In the genomic region with DNA sequence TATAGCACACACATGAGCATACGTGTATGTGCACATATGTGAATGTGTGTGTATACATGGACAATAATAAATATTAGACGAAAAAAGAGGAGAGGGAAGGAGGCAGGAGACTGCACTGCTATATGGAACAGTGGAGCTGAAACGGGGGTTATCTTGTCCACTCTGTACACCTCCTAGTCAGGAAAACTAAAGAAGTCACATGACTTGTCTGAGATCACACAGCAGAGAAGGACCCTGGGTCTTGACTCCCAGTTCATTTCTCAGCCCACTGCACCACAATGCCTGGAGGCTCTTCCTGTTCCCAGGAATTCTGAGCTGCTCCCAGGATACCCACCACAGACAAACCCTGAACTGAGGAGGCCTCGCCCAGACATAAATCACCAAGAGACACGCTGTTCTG, we compare ENCODE assay signal across 1 cellular context.
TF ChIP-seq lines count a peak whose summit lies in the region.

No MANE protein-coding gene starts in this region.

TF ChIP-seq in WTC11, 78 proteins besides CTCF, POLR2A, EP300 and RAD21:
- TF ChIP-seq, protein P1, sequence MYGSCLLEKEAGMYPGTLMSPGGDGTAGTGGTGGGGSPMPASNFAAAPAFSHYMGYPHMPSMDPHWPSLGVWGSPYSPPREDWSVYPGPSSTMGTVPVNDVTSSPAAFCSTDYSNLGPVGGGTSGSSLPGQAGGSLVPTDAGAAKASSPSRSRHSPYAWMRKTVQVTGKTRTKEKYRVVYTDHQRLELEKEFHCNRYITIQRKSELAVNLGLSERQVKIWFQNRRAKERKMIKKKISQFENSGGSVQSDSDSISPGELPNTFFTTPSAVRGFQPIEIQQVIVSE (CRISPR knock-in tag; IDR thresholded peaks at IDR 0.05; ENCODE audit: borderline replicate concordance) = no peak
- TF ChIP-seq, protein P2, sequence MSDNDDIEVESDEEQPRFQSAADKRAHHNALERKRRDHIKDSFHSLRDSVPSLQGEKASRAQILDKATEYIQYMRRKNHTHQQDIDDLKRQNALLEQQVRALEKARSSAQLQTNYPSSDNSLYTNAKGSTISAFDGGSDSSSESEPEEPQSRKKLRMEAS (CRISPR knock-in tag; IDR thresholded peaks at IDR 0.05) = no peak
- TF ChIP-seq PRRX2 (CRISPR knock-in tag; IDR thresholded peaks at IDR 0.05) (no peak), NR2C2 (CRISPR knock-in tag; IDR thresholded peaks at IDR 0.05) (no peak), EMX1 (CRISPR knock-in tag; IDR thresholded peaks at IDR 0.05) (no peak), CBFB (CRISPR knock-in tag; IDR thresholded peaks at IDR 0.05; ENCODE audit: low read depth) (no peak), CREB1 (CRISPR knock-in tag; IDR thresholded peaks at IDR 0.05) (no peak), GRHL2 (CRISPR knock-in tag; IDR thresholded peaks at IDR 0.05; ENCODE audit: insufficient replicate concordance, severe bottlenecking) (no peak), GABPB1 (CRISPR knock-in tag; IDR thresholded peaks at IDR 0.05) (no peak), FOXP1 (CRISPR knock-in tag; IDR thresholded peaks at IDR 0.05; ENCODE audit: borderline replicate concordance) (no peak)
- TF ChIP-seq, protein P3, sequence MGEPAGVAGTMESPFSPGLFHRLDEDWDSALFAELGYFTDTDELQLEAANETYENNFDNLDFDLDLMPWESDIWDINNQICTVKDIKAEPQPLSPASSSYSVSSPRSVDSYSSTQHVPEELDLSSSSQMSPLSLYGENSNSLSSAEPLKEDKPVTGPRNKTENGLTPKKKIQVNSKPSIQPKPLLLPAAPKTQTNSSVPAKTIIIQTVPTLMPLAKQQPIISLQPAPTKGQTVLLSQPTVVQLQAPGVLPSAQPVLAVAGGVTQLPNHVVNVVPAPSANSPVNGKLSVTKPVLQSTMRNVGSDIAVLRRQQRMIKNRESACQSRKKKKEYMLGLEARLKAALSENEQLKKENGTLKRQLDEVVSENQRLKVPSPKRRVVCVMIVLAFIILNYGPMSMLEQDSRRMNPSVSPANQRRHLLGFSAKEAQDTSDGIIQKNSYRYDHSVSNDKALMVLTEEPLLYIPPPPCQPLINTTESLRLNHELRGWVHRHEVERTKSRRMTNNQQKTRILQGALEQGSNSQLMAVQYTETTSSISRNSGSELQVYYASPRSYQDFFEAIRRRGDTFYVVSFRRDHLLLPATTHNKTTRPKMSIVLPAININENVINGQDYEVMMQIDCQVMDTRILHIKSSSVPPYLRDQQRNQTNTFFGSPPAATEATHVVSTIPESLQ (CRISPR knock-in tag; IDR thresholded peaks at IDR 0.05) = no peak
- TF ChIP-seq, protein P4, sequence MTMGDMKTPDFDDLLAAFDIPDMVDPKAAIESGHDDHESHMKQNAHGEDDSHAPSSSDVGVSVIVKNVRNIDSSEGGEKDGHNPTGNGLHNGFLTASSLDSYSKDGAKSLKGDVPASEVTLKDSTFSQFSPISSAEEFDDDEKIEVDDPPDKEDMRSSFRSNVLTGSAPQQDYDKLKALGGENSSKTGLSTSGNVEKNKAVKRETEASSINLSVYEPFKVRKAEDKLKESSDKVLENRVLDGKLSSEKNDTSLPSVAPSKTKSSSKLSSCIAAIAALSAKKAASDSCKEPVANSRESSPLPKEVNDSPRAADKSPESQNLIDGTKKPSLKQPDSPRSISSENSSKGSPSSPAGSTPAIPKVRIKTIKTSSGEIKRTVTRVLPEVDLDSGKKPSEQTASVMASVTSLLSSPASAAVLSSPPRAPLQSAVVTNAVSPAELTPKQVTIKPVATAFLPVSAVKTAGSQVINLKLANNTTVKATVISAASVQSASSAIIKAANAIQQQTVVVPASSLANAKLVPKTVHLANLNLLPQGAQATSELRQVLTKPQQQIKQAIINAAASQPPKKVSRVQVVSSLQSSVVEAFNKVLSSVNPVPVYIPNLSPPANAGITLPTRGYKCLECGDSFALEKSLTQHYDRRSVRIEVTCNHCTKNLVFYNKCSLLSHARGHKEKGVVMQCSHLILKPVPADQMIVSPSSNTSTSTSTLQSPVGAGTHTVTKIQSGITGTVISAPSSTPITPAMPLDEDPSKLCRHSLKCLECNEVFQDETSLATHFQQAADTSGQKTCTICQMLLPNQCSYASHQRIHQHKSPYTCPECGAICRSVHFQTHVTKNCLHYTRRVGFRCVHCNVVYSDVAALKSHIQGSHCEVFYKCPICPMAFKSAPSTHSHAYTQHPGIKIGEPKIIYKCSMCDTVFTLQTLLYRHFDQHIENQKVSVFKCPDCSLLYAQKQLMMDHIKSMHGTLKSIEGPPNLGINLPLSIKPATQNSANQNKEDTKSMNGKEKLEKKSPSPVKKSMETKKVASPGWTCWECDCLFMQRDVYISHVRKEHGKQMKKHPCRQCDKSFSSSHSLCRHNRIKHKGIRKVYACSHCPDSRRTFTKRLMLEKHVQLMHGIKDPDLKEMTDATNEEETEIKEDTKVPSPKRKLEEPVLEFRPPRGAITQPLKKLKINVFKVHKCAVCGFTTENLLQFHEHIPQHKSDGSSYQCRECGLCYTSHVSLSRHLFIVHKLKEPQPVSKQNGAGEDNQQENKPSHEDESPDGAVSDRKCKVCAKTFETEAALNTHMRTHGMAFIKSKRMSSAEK (CRISPR knock-in tag; IDR thresholded peaks at IDR 0.05; ENCODE audit: borderline replicate concordance) = no peak
- TF ChIP-seq, protein P5, sequence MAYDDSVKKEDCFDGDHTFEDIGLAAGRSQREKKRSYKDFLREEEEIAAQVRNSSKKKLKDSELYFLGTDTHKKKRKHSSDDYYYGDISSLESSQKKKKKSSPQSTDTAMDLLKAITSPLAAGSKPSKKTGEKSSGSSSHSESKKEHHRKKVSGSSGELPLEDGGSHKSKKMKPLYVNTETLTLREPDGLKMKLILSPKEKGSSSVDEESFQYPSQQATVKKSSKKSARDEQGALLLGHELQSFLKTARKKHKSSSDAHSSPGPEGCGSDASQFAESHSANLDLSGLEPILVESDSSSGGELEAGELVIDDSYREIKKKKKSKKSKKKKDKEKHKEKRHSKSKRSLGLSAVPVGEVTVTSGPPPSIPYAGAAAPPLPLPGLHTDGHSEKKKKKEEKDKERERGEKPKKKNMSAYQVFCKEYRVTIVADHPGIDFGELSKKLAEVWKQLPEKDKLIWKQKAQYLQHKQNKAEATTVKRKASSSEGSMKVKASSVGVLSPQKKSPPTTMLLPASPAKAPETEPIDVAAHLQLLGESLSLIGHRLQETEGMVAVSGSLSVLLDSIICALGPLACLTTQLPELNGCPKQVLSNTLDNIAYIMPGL (CRISPR knock-in tag; IDR thresholded peaks at IDR 0.05) = no peak
